17 cellular contexts compared by ENCODE assay signal in the genomic region with DNA sequence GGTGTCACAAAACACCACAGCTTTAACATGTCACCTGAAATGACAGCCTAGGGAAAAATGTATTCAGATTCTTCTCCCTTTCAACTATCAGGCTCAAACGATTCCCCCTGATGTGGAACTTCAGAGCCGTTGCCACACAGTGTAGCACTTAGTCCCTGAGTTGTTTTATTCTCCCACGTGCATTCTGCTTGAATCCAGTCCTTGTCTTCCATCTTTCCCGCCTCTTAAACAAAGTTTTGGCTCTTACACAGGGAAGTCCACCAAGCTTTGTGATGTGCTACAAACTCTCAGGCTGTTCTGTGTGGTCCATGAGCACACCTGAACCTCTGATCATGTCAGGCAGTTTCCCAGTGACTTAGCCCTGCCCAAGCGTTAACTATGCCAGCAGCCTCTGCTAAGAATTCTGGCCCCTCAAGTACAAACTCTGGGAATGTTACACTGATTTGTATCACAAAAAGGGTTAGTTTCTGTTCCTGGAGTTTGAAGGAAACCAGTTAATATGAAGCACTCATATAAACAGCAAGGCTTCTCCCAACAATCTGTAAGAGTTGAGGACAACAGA. TPM values are rescaled to one million over a fixed set of nuclear protein-coding genes. Genes with fewer than 3 reads are reported as not detected.
DNase-seq lines count a peak whose midpoint lies in the region; ATAC-seq, FAIRE-seq and TF ChIP-seq lines count a peak whose summit lies in the region.
"Had no signal": no experiment of that assay in that cellular context is flagged by ENCODE, and none has a peak within 500 bp of the region (broad histone marks: within the 10 kb centered on the region; RNA-seq: fewer than 3 reads in every experiment).

No MANE protein-coding gene starts in this region.

- H3K27me3 ChIP-seq in neural progenitor cell, result no peaks in the 10 kb centered on the region

- no peaks in the 10 kb centered on the region for H3K9me3 ChIP-seq in neural progenitor cell (ENCODE audit: low read depth)
- H3K9me3 ChIP-seq: HAP-1 had no signal

- H2AFZ ChIP-seq in neural progenitor cell (replicated peaks), result no peak overlapping the region

- H3K36me3 Mint-ChIP-seq in WTC11 (peaks cover 6% of the 10 kb centered on the region; the same call in 1 of the 2 replicates), neural progenitor cell (peaks cover 15% of the 10 kb centered on the region)

- H3K4me3 ChIP-seq in neural progenitor cell, result no peak overlapping the region
- H3K4me3 ChIP-seq: HAP-1 had no signal

- no peaks in the 10 kb centered on the region for H3K36me3 ChIP-seq in neural progenitor cell
- H3K36me3 ChIP-seq: HAP-1 had no signal

- no peak overlapping the region for H3K9ac ChIP-seq in neural progenitor cell

- CTCF ChIA-PET in WTC11 (lab: Charles Lee), result interaction anchor here (7.6 kb wide), 1 partner anchor 38 kb away, joined by 47 read pairs; no protein-coding TSS in a partner anchor

- DNase-seq in GM12892 (ENCODE audit: insufficient read length) (no peak), WTC11 (ENCODE audit: low spot score) (no peak), left kidney (ENCODE audit: low read depth, low spot score) (peak; percentile 26), neural progenitor cell (ENCODE audit: low spot score) (no peak), HuH-7 (ENCODE audit: low spot score) (no peak), SIG-M5 treated with dmso at 0.1 percent for 504 hours (lab: John Stamatoyannopoulos, UW; ENCODE audit: unreplicated experiment) (no peak)
- DNase-seq in activated T-cell treated with anti-CD3 and anti-CD28 coated beads, Interleukin-2, amount 50 U/mL, for 1 hour, result no peak
- DNase-seq: 8988T, DMS79 treated with DMSO at 0.1 percent for 48 hours, NCI-H1105, NCI-H1694, NCI-H2081 treated with DMSO at 0.1 percent for 48 hours, SHP77 treated with DMSO at 0.1 percent for 48 hours had no signal

- POLR2A ChIA-PET in WTC11 (lab: Charles Lee), result no interaction called here

- ATAC-seq in WTC11 (peak; percentile 74), GM21786 (IDR thresholded peaks at IDR 0.05; ENCODE audit: unreplicated experiment) (no peak)

- TF ChIP-seq CTCF in WTC11 (IDR thresholded peaks at IDR 0.05), result no peak
- no peak for TF ChIP-seq CTCF in neural progenitor cell (IDR thresholded peaks at IDR 0.05)

- peaks cover 36% of the 10 kb centered on the region for H3K4me1 ChIP-seq in neural progenitor cell

- H3K27ac Mint-ChIP-seq in WTC11 (peak overlapping the region; percentile 95), neural progenitor cell (no peak overlapping the region)

- H3K4me1 Mint-ChIP-seq in WTC11 (peaks cover 57% of the 10 kb centered on the region), neural progenitor cell (peaks cover 11% of the 10 kb centered on the region)

- H3K27ac ChIP-seq in neural progenitor cell, result peak overlapping the region; percentile 68

- H3K9me3 Mint-ChIP-seq in WTC11 (no peaks in the 10 kb centered on the region), neural progenitor cell (no peaks in the 10 kb centered on the region)

- H3K4me2 ChIP-seq in neural progenitor cell, result no peak overlapping the region

- peaks cover 84% of the 10 kb centered on the region for H4K20me1 ChIP-seq in neural progenitor cell (ENCODE audit: low read depth)

- H3K4me3 Mint-ChIP-seq in WTC11, result no peak overlapping the region
- H3K4me3 Mint-ChIP-seq in neural progenitor cell, result no peak overlapping the region
- H3K4me3 Mint-ChIP-seq: CD14-positive monocyte had no signal

- peak; percentile 61 for FAIRE-seq in GM12892 (lab: Jason Lieb, UNC)
- FAIRE-seq: HTR-8/SVneo had no signal

- TF ChIP-seq POLR2A in GM12892 (IDR thresholded peaks at IDR 0.05; ENCODE audit: low read depth, low read length), result no peak

- peaks cover 17% of the 10 kb centered on the region for H3F3A ChIP-seq in neural progenitor cell (ENCODE audit: low read depth)

- H3K27me3 Mint-ChIP-seq in WTC11 (ENCODE audit: low read depth) (no peaks in the 10 kb centered on the region), neural progenitor cell (ENCODE audit: insufficient read depth, low read depth) (no peaks in the 10 kb centered on the region)

- H3K79me2 ChIP-seq in neural progenitor cell (ENCODE audit: low read depth), result peaks cover 100% of the 10 kb centered on the region

TF ChIP-seq in WTC11, 78 proteins besides CTCF, POLR2A, EP300 and RAD21:
- TF ChIP-seq, protein P1, sequence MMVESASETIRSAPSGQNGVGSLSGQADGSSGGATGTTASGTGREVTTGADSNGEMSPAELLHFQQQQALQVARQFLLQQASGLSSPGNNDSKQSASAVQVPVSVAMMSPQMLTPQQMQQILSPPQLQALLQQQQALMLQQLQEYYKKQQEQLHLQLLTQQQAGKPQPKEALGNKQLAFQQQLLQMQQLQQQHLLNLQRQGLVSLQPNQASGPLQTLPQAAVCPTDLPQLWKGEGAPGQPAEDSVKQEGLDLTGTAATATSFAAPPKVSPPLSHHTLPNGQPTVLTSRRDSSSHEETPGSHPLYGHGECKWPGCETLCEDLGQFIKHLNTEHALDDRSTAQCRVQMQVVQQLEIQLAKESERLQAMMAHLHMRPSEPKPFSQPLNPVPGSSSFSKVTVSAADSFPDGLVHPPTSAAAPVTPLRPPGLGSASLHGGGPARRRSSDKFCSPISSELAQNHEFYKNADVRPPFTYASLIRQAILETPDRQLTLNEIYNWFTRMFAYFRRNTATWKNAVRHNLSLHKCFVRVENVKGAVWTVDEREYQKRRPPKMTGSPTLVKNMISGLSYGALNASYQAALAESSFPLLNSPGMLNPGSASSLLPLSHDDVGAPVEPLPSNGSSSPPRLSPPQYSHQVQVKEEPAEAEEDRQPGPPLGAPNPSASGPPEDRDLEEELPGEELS (CRISPR knock-in tag; IDR thresholded peaks at IDR 0.05), result no peak
- TF ChIP-seq, protein P2, sequence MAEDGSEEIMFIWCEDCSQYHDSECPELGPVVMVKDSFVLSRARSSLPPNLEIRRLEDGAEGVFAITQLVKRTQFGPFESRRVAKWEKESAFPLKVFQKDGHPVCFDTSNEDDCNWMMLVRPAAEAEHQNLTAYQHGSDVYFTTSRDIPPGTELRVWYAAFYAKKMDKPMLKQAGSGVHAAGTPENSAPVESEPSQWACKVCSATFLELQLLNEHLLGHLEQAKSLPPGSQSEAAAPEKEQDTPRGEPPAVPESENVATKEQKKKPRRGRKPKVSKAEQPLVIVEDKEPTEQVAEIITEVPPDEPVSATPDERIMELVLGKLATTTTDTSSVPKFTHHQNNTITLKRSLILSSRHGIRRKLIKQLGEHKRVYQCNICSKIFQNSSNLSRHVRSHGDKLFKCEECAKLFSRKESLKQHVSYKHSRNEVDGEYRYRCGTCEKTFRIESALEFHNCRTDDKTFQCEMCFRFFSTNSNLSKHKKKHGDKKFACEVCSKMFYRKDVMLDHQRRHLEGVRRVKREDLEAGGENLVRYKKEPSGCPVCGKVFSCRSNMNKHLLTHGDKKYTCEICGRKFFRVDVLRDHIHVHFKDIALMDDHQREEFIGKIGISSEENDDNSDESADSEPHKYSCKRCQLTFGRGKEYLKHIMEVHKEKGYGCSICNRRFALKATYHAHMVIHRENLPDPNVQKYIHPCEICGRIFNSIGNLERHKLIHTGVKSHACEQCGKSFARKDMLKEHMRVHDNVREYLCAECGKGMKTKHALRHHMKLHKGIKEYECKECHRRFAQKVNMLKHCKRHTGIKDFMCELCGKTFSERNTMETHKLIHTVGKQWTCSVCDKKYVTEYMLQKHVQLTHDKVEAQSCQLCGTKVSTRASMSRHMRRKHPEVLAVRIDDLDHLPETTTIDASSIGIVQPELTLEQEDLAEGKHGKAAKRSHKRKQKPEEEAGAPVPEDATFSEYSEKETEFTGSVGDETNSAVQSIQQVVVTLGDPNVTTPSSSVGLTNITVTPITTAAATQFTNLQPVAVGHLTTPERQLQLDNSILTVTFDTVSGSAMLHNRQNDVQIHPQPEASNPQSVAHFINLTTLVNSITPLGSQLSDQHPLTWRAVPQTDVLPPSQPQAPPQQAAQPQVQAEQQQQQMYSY (CRISPR knock-in tag; IDR thresholded peaks at IDR 0.05), result peak; percentile 84

RNA-seq across cellular contexts. Expression of a gene that starts 45.8 kb away (rescaled TPM):
- polyA plus RNA-seq in GM12892 (2012; ENCODE audit: missing spikeins), result 14.8 TPM
- total RNA-seq in WTC11 (2021) (56.4 to 64.7 TPM (median 59.2 TPM) in 3 replicates), neural progenitor cell (ENCODE audit: low replicate concordance) (49.8 and 63.8 TPM in 2 replicates)
